ENCODE assay signal across 8 cellular contexts in genomic region chr3:105827959-105828358, GRCh38. TPM values are rescaled to one million over a fixed set of nuclear protein-coding genes. Genes with fewer than 3 reads are reported as not detected.
DNase-seq lines count a peak whose midpoint lies in the region; ATAC-seq and TF ChIP-seq lines count a peak whose summit lies in the region.

No MANE protein-coding gene starts in this region.

- H3K4me3 ChIP-seq in A673 (ENCODE audit: low read depth, low read length, poor library complexity, severe bottlenecking) (no peak overlapping the region), HEK293 (ENCODE audit: low read depth, low read length) (no peak overlapping the region)

- no TSS peak for BruUV-seq in A673 (replicated peaks; lab: Mats Ljungman, UMichigan)

- no peaks in the 10 kb centered on the region for H3K27me3 ChIP-seq in A673 (replicated peaks; ENCODE audit: insufficient read depth, low read depth, low read length, poor library complexity)

- H3K4me1 ChIP-seq in A673 (ENCODE audit: insufficient read depth, low read length, poor library complexity, severe bottlenecking) (peaks cover 4% of the 10 kb centered on the region), HEK293 (ENCODE audit: control insufficient read depth, insufficient read depth, low read length) (peaks cover 6% of the 10 kb centered on the region)

- no peaks in the 10 kb centered on the region for H3K36me3 ChIP-seq in A673 (ENCODE audit: insufficient read depth, low read length, poor library complexity, severe bottlenecking)
- H3K36me3 ChIP-seq in HEK293 (ENCODE audit: control insufficient read depth in 2 of 2, insufficient read depth in 1 of 2, low read length in 2 of 2): no peaks in the 10 kb centered on the region

- peaks cover 68% of the 10 kb centered on the region for H3K4me1 Mint-ChIP-seq in activated naive CD8-positive, alpha-beta T cell treated with anti-CD3 and anti-CD28 coated beads, Interleukin-2, amount 10 ng/mL, durations not matched to agents 7 days and 5 days

- intact Hi-C loops in A673 (cut with micrococcal nuclease; ENCODE audit: unreplicated experiment): no loop called here
- intact Hi-C loops in posterior vena cava (cut with DNase I): no loop called here

- TF ChIP-seq CTCF in A673 (conservative IDR thresholded peaks at IDR 0.05; ENCODE audit: low read depth, low read length) (peak; percentile 23; the same call in 1 of the 2 replicates), HEK293 (tag by site-specific recombination; IDR thresholded peaks at IDR 0.05) (no peak)

- H3K27ac Mint-ChIP-seq in activated naive CD8-positive, alpha-beta T cell treated with anti-CD3 and anti-CD28 coated beads, Interleukin-2, amount 10 ng/mL, durations not matched to agents 7 days and 5 days: peak overlapping the region; percentile 58

- peaks cover 67% of the 10 kb centered on the region for H3K36me3 Mint-ChIP-seq in activated naive CD8-positive, alpha-beta T cell treated with anti-CD3 and anti-CD28 coated beads, Interleukin-2, amount 10 ng/mL, durations not matched to agents 7 days and 5 days

- H3K9me3 ChIP-seq in A673 (ENCODE audit: low read depth, low read length, poor library complexity, severe bottlenecking) (no peaks in the 10 kb centered on the region), HEK293 (ENCODE audit: control insufficient read depth, insufficient read depth, low read depth, low read length) (no peaks in the 10 kb centered on the region)

- H3K27me3 Mint-ChIP-seq in activated naive CD8-positive, alpha-beta T cell treated with anti-CD3 and anti-CD28 coated beads, Interleukin-2, amount 10 ng/mL, durations not matched to agents 7 days and 5 days: no peaks in the 10 kb centered on the region

- CTCF ChIA-PET in A673 (lab: Charles Lee) (no interaction called here), HEK293 (lab: Yijun Ruan, JAX) (interaction anchor here (0.7 kb wide), 1 partner anchor 16 kb away, joined by 3 read pairs; no protein-coding TSS in a partner anchor)

- no peak overlapping the region for H3K27ac ChIP-seq in A673 (ENCODE audit: low read depth, low read length, poor library complexity, severe bottlenecking)
- no peak overlapping the region for H3K27ac ChIP-seq in HEK293 (ENCODE audit: extremely low read depth, low read depth, low read length)

- POLR2A ChIA-PET in A673 (lab: Charles Lee; ENCODE audit: low non-redundant PET): no interaction called here
- POLR2A ChIA-PET in HEK293 (lab: Yijun Ruan, JAX): no interaction called here
- POLR2A ChIA-PET in activated naive CD8-positive, alpha-beta T cell treated with anti-CD3 and anti-CD28 coated beads, Interleukin-2, amount 10 ng/mL, durations not matched to agents 7 days and 5 days (lab: Charles Lee): interaction anchor here (0.5 kb wide), 1 partner anchor 347 kb away, joined by 4 read pairs; no protein-coding TSS in a partner anchor

- ATAC-seq in activated naive CD8-positive, alpha-beta T cell treated with anti-CD3 and anti-CD28 coated beads, Interleukin-2, amount 10 ng/mL, durations not matched to agents 7 days and 5 days (ENCODE audit: low read depth): no peak
- ATAC-seq in GM18511 (IDR thresholded peaks at IDR 0.05; ENCODE audit: unreplicated experiment): no peak

- H3K9me3 Mint-ChIP-seq in activated naive CD8-positive, alpha-beta T cell treated with anti-CD3 and anti-CD28 coated beads, Interleukin-2, amount 10 ng/mL, durations not matched to agents 7 days and 5 days: no peaks in the 10 kb centered on the region

- DNase-seq in A673 (ENCODE audit: low spot score) (peak; percentile 81), iris pigment epithelial cell (ENCODE audit: low read depth) (peak; percentile 96), DMS153 (lab: John Stamatoyannopoulos, UW) (no peak), posterior vena cava (ENCODE audit: low spot score) (no peak), cerebellar nuclear complex (lab: John Stamatoyannopoulos, UW) (no peak)
- DNase-seq in activated naive CD8-positive, alpha-beta T cell treated with anti-CD3 and anti-CD28 coated beads, Interleukin-2, amount 10 ng/mL, durations not matched to agents 7 days and 5 days: no peak

- H3K4me3 Mint-ChIP-seq in activated naive CD8-positive, alpha-beta T cell treated with anti-CD3 and anti-CD28 coated beads, Interleukin-2, amount 10 ng/mL, durations not matched to agents 7 days and 5 days: peak overlapping the region; percentile 46

TF ChIP-seq in HEK293, 187 proteins besides CTCF, POLR2A, EP300 and RAD21:
- TF ChIP-seq ZBTB6 (tag by site-specific recombination; IDR thresholded peaks at IDR 0.05) (0 out of 2 replicates have a peak, but pooled peaks have one; percentile 58), ZNF366 (tag by site-specific recombination; conservative IDR thresholded peaks at IDR 0.05) (0 out of 2 replicates have a peak, but pooled peaks have one; percentile 18), ZNF600 (tag by site-specific recombination; IDR thresholded peaks at IDR 0.05) (peak; percentile 80), ZNF777 (tag by site-specific recombination; IDR thresholded peaks at IDR 0.05; ENCODE audit: borderline replicate concordance) (no peak), ZNF155 (tag by site-specific recombination; IDR thresholded peaks at IDR 0.05) (no peak), ZBTB17 (tag by site-specific recombination; IDR thresholded peaks at IDR 0.05) (0 out of 2 replicates have a peak, but pooled peaks have one; percentile 33), ZNF214 (tag by site-specific recombination; IDR thresholded peaks at IDR 0.05; ENCODE audit: borderline replicate concordance) (no peak), IKZF3 (tag by site-specific recombination; IDR thresholded peaks at IDR 0.05) (peak; percentile 42; the same call in 1 of the 2 replicates), MZF1 (tag by site-specific recombination; IDR thresholded peaks at IDR 0.05; ENCODE audit: borderline replicate concordance) (peak; percentile 94)

RNA-seq across cellular contexts. Expression of gene CBLB, which starts 40.9 kb away (rescaled TPM):
- total RNA-seq in A673 (2021) (23.3 and 27.9 TPM in 2 replicates), posterior vena cava (100 to 1,000 TPM; 112 to 141 TPM)
- total RNA-seq in activated naive CD8-positive, alpha-beta T cell treated with anti-CD3 and anti-CD28 coated beads, Interleukin-2, amount 10 ng/mL, durations not matched to agents 7 days and 5 days: 100 to 1,000 TPM; 146 to 157 TPM

Comparison
In these comparisons a context has a peak if more than half of its experiments do, and no peak if none do; other contexts are left out.
1. DNase-seq: peak in A673 (single experiment) and iris pigment epithelial cell (single experiment); none in activated naive CD8-positive, alpha-beta T cell treated with anti-CD3 and anti-CD28 coated beads, Interleukin-2, amount 10 ng/mL, durations not matched to agents 7 days and 5 days (single experiment), DMS153 (single experiment), posterior vena cava (single experiment) and cerebellar nuclear complex (0 of 2).